8 cellular contexts compared by ENCODE assay signal in the genomic region with DNA sequence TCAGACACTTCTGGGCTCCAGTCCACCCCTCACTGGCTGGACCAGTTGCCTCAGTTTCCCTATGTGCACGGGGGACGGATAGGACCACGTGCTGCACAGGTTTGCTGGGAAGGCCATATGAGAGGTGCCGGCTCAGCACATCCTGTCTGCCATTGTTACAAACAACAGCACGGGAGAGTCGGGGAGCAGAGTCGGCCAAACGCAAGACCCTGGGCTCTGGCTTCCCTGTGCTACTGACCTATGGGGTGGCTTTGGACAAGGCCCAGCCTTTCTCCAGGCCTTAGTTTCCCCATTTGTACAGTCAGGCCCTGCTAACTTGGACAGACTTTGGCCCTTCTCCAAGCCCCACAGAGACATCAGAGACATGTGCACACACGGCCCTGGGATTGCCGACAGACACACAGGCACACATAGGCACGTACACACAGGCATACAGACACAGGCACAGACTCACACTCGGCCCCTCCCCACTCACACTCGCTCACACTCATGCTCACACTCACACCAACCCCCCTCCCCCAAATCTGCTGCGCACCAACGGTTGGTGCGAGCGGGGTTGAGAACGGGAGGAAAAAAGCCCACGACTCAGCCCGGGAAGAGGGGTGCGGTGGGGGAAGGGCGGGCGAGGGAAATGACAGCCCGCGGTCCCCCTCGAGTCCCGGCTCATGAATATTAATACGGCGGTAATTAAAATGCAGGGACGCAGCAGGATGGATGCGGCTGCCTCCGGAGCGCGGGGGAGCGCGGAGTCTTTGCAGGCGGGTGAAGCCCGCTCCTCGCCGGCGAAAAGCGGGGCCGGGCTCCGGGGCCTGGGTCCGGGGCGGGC.
DNase-seq lines count a peak whose midpoint lies in the region; ATAC-seq and TF ChIP-seq lines count a peak whose summit lies in the region.

No MANE protein-coding gene starts in this region.

- intact Hi-C loops in thyroid gland (cut with DNase I), result no loop called here

- peak overlapping the region; percentile 100 for H3K27ac ChIP-seq in thyroid gland

- H3K27me3 Mint-ChIP-seq in naive thymus-derived CD8-positive, alpha-beta T cell, result peaks cover 0 to 2% (median 0%) of the 10 kb centered on the region in 5 donors

- H3K4me1 Mint-ChIP-seq in naive thymus-derived CD8-positive, alpha-beta T cell, result peaks cover 39 to 83% (median 53%) of the 10 kb centered on the region in 4 donors

- no peaks in the 10 kb centered on the region for H3K27me3 ChIP-seq in thyroid gland

- TF ChIP-seq POLR2A in thyroid gland (IDR thresholded peaks at IDR 0.05), result no peak

- no peaks in the 10 kb centered on the region for H3K36me3 Mint-ChIP-seq in naive thymus-derived CD8-positive, alpha-beta T cell

- peak overlapping the region in 1 of 3 donors; percentile 46 for H3K4me3 ChIP-seq in thyroid gland (replicated peaks in 1 of 3)

- H3K9me3 Mint-ChIP-seq in naive thymus-derived CD8-positive, alpha-beta T cell, result no peaks in the 10 kb centered on the region

- H3K9me3 ChIP-seq in thyroid gland, result no peaks in the 10 kb centered on the region

- TF ChIP-seq CTCF in thyroid gland (IDR thresholded peaks at IDR 0.05), result no peak

- peaks cover 72 to 87% of the 10 kb centered on the region in 2 donors for H3K4me1 ChIP-seq in thyroid gland

- H3K36me3 ChIP-seq in thyroid gland, result no peaks in the 10 kb centered on the region

- 7 to 21% methylated on average over 27 to 35 of the region's 46 CpGs for WGBS in thyroid gland, 2 donors

- POLR2A ChIA-PET in naive thymus-derived CD8-positive, alpha-beta T cell (lab: Charles Lee), result no interaction called here

- peak overlapping the region; percentile 82 to 96 (median 94) for H3K27ac Mint-ChIP-seq in naive thymus-derived CD8-positive, alpha-beta T cell

- DNase-seq in NCI-H2081 (lab: John Stamatoyannopoulos, UW), result peak; percentile 27 to 40
- DNase-seq in NCI-H2081 treated with DMSO at 0.1 percent for 48 hours (lab: John Stamatoyannopoulos, UW), result no peak
- peak; percentile 68 for DNase-seq in M059J (ENCODE audit: low read depth)
- DNase-seq in activated CD8-positive, alpha-beta memory T cell treated with anti-CD3 and anti-CD28 coated beads, Interleukin-2, amount 50 U/mL, for 1 hour (ENCODE audit: extremely low read depth), result peak; percentile 28
- DNase-seq in naive thymus-derived CD8-positive, alpha-beta T cell, result peak in 3 of 10 donors; percentile 21 to 72 (median 36)
- DNase-seq in thyroid gland, result peak; percentile 50 to 57
- DNase-seq in amniotic stem cell (lab: John Stamatoyannopoulos, UW), result no peak

- ATAC-seq in esophagus mucosa, result peak; percentile 38
- peak; percentile 15 to 16 for ATAC-seq in naive thymus-derived CD8-positive, alpha-beta T cell

- peak overlapping the region; percentile 60 to 91 (median 84) for H3K4me3 Mint-ChIP-seq in naive thymus-derived CD8-positive, alpha-beta T cell

Comparison
In these comparisons a context has a peak if more than half of its experiments do, and no peak if none do; other contexts are left out.
1. DNase-seq: peak in NCI-H2081 (2 of 2), M059J (single experiment), activated CD8-positive, alpha-beta memory T cell treated with anti-CD3 and anti-CD28 coated beads, Interleukin-2, amount 50 U/mL, for 1 hour (single experiment) and thyroid gland (2 of 2); none in NCI-H2081 treated with DMSO at 0.1 percent for 48 hours (single experiment) and amniotic stem cell (single experiment).